In genomic region chr13:103965506-103966243, GRCh38 we compare ENCODE assay signal across 21 cellular contexts.
DNase-seq lines count a peak whose midpoint lies in the region; ATAC-seq and TF ChIP-seq lines count a peak whose summit lies in the region.
"Had no signal": no experiment of that assay in that cellular context is flagged by ENCODE, and none has a peak within 500 bp of the region (broad histone marks: within the 10 kb centered on the region; RNA-seq: fewer than 3 reads in every experiment).

No MANE protein-coding gene starts in this region.

- peaks cover 6% of the 10 kb centered on the region for H3K9me3 Mint-ChIP-seq in MCF 10A (ENCODE audit: unreplicated experiment)

- no peak for TF ChIP-seq CTCF in LNCaP clone FGC (IDR thresholded peaks at IDR 0.05; ENCODE audit: control insufficient read depth, extremely low read depth, insufficient read depth)
- no peak for TF ChIP-seq CTCF in MCF 10A (IDR thresholded peaks at IDR 0.05; ENCODE audit: unreplicated experiment)
- no peak for TF ChIP-seq CTCF in upper lobe of left lung (IDR thresholded peaks at IDR 0.05)

- peak; percentile 80 for DNase-seq in LNCaP clone FGC (ENCODE audit: low read depth)
- DNase-seq in left kidney (ENCODE audit: low read depth, low spot score): peak; percentile 14
- no peak for DNase-seq in sciatic nerve (ENCODE audit: low spot score)
- DNase-seq in activated CD4-positive, alpha-beta T cell treated with anti-CD3 and anti-CD28 coated beads for 4 hours: no peak
- DNase-seq in MCF 10A (ENCODE audit: unreplicated experiment): no peak
- DNase-seq in upper lobe of left lung: no peak
- DNase-seq in activated CD8-positive, alpha-beta memory T cell treated with anti-CD3 and anti-CD28 coated beads for 24 hours: no peak
- DNase-seq: Calu3; CD8-positive, alpha-beta T cell; DMS79 treated with DMSO at 0.1 percent for 48 hours; Karpas-422; NCI-H1092 treated with DMSO at 0.1 percent for 48 hours; NCI-H146; NCI-H2081 treated with DMSO at 0.1 percent for 48 hours; NCI-H2227 treated with DMSO at 0.1 percent for 48 hours; NCI-H524; PC-3 had no signal

- H3K4me1 Mint-ChIP-seq in MCF 10A (ENCODE audit: insufficient read depth, unreplicated experiment): peaks cover 5% of the 10 kb centered on the region

- TF ChIP-seq POLR2A in upper lobe of left lung (IDR thresholded peaks at IDR 0.05): no peak

- peaks cover 0 to 5% (median 2%) of the 10 kb centered on the region in 4 donors for H3K4me1 ChIP-seq in upper lobe of left lung
- H3K4me1 ChIP-seq: BLaER1 treated with 17β-estradiol and CSF1 and Interleukin-3, amounts not matched to agents 10 nM and 100 nM had no signal

- H3K27ac ChIP-seq in upper lobe of left lung: no peak overlapping the region
- H3K27ac ChIP-seq: BLaER1 treated with 17β-estradiol and CSF1 and Interleukin-3, amounts not matched to agents 10 nM and 100 nM had no signal

- H3K27me3 Mint-ChIP-seq in MCF 10A (ENCODE audit: insufficient read depth, unreplicated experiment): no peaks in the 10 kb centered on the region
- H3K27me3 Mint-ChIP-seq: IgD-negative memory B cell had no signal

- POLR2A ChIA-PET in MCF 10A (lab: Yijun Ruan, JAX): no interaction called here

- intact Hi-C loops in sciatic nerve (cut with DNase I) (no loop called here), MCF 10A (cut with micrococcal nuclease) (no loop called here)

- TF ChIP-seq EP300 in upper lobe of left lung (IDR thresholded peaks at IDR 0.05): no peak

- no peak overlapping the region for H3K27ac Mint-ChIP-seq in MCF 10A (ENCODE audit: low read depth, unreplicated experiment)
- H3K27ac Mint-ChIP-seq: CD8-positive, alpha-beta T cell; IgD-negative memory B cell had no signal

- no peaks in the 10 kb centered on the region for H3K27me3 ChIP-seq in upper lobe of left lung
- H3K27me3 ChIP-seq: BLaER1 treated with 17β-estradiol and CSF1 and Interleukin-3, amounts not matched to agents 10 nM and 100 nM had no signal

- ATAC-seq in SK-N-SH treated with all-trans-retinoic acid at 6 μM for 48 hours (no peak; the same call in 2 of the 3 replicates), sciatic nerve (peak; percentile 42), upper lobe of left lung (ENCODE audit: low FRiP score in 2 of 2) (no peak)
- ATAC-seq: CD8-positive, alpha-beta T cell; HCT116; PC-3 had no signal

- CTCF ChIA-PET in MCF 10A (lab: Yijun Ruan, JAX): interaction anchor here (0.9 kb wide), 1 partner anchor 62 kb away, joined by 3 read pairs; no protein-coding TSS in a partner anchor

- no peaks in the 10 kb centered on the region for H3K36me3 Mint-ChIP-seq in MCF 10A (ENCODE audit: insufficient read depth, unreplicated experiment)
- H3K36me3 Mint-ChIP-seq: CD8-positive, alpha-beta T cell; IgD-negative memory B cell had no signal

- no peak overlapping the region for H3K4me3 ChIP-seq in LNCaP clone FGC (ENCODE audit: low read depth, low read length)
- no peak overlapping the region for H3K4me3 ChIP-seq in upper lobe of left lung
- H3K4me3 ChIP-seq: BLaER1 treated with 17β-estradiol and CSF1 and Interleukin-3, amounts not matched to agents 10 nM and 100 nM had no signal

- H3K36me3 ChIP-seq in upper lobe of left lung: no peaks in the 10 kb centered on the region
- H3K36me3 ChIP-seq: BLaER1 treated with 17β-estradiol and CSF1 and Interleukin-3, amounts not matched to agents 10 nM and 100 nM had no signal

- no TSS peak for BruUV-seq in MCF 10A (replicated peaks; lab: Mats Ljungman, UMichigan)

- WGBS in upper lobe of left lung, 2 donors: 56 to 59% methylated on average over 4 of the region's 4 CpGs

- no peaks in the 10 kb centered on the region for H3K9me3 ChIP-seq in upper lobe of left lung
- H3K9me3 ChIP-seq: BLaER1 treated with 17β-estradiol and CSF1 and Interleukin-3, amounts not matched to agents 10 nM and 100 nM had no signal

- H3K4me3 Mint-ChIP-seq in MCF 10A (ENCODE audit: unreplicated experiment): no peak overlapping the region
- H3K4me3 Mint-ChIP-seq: CD8-positive, alpha-beta T cell; IgD-negative memory B cell had no signal

TF ChIP-seq in SK-N-SH treated with all-trans-retinoic acid at 6 μM for 48 hours, 23 proteins besides CTCF, POLR2A, EP300 and RAD21:
- TF ChIP-seq ESRRG (CRISPR knock-in tag; IDR thresholded peaks at IDR 0.05) (no peak), RARB (CRISPR knock-in tag; IDR thresholded peaks at IDR 0.05) (no peak), SNAI2 (CRISPR knock-in tag; IDR thresholded peaks at IDR 0.05) (peak; percentile 10; the same call in 1 of the 2 replicates)

Comparison
In these comparisons a context has a peak if more than half of its experiments do, and no peak if none do; other contexts are left out.
1. DNase-seq: peak in LNCaP clone FGC (single experiment) and left kidney (single experiment); none in sciatic nerve (single experiment), activated CD4-positive, alpha-beta T cell treated with anti-CD3 and anti-CD28 coated beads for 4 hours (0 of 2), MCF 10A (single experiment), upper lobe of left lung (0 of 2) and activated CD8-positive, alpha-beta memory T cell treated with anti-CD3 and anti-CD28 coated beads for 24 hours (single experiment).